ENCODE assay signal across 1 cellular context in genomic region chr13:111129465-111130110, GRCh38.
A peak's percentile ranks its signal among the peaks of the same experiment; 100 is the strongest.
TF ChIP-seq lines count a peak whose summit lies in the region.

No MANE protein-coding gene starts in this region.

TF ChIP-seq in GM12878, 131 proteins besides CTCF, POLR2A, EP300 and RAD21 (continued from another document):
- TF ChIP-seq, protein P1, sequence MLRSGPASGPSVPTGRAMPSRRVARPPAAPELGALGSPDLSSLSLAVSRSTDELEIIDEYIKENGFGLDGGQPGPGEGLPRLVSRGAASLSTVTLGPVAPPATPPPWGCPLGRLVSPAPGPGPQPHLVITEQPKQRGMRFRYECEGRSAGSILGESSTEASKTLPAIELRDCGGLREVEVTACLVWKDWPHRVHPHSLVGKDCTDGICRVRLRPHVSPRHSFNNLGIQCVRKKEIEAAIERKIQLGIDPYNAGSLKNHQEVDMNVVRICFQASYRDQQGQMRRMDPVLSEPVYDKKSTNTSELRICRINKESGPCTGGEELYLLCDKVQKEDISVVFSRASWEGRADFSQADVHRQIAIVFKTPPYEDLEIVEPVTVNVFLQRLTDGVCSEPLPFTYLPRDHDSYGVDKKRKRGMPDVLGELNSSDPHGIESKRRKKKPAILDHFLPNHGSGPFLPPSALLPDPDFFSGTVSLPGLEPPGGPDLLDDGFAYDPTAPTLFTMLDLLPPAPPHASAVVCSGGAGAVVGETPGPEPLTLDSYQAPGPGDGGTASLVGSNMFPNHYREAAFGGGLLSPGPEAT (IDR thresholded peaks at IDR 0.05; ENCODE audit: low read depth): peak; percentile 36; the same call in 1 of the 2 replicates
- 0 out of 2 replicates have a peak, but pooled peaks have one; percentile 40 for TF ChIP-seq JUND (IDR thresholded peaks at IDR 0.05; ENCODE audit: low read depth, low read length)
- TF ChIP-seq ZBED1 (IDR thresholded peaks at IDR 0.05; ENCODE audit: borderline replicate concordance): no peak
- no peak for TF ChIP-seq RELA (IDR thresholded peaks at IDR 0.05; ENCODE audit: borderline replicate concordance, partially characterized antibody)
- TF ChIP-seq ATF7 (IDR thresholded peaks at IDR 0.05; ENCODE audit: low read depth): peak; percentile 28; the same call in 1 of the 2 replicates
- TF ChIP-seq SMC3 (IDR thresholded peaks at IDR 0.05; ENCODE audit: borderline replicate concordance, low read length): no peak
- no peak for TF ChIP-seq TCF7 (IDR thresholded peaks at IDR 0.05; ENCODE audit: borderline replicate concordance)
- peak; percentile 65; the same call in 1 of the 2 replicates for TF ChIP-seq BCL11A (IDR thresholded peaks at IDR 0.05; ENCODE audit: low read depth, low read length)
- TF ChIP-seq MEF2A (IDR thresholded peaks at IDR 0.05; ENCODE audit: insufficient read depth, low read depth, low read length): 0 out of 2 replicates have a peak, but pooled peaks have one; percentile 33
- TF ChIP-seq MTA2 (IDR thresholded peaks at IDR 0.05; ENCODE audit: low read depth): peak; percentile 57
- TF ChIP-seq, protein P2, sequence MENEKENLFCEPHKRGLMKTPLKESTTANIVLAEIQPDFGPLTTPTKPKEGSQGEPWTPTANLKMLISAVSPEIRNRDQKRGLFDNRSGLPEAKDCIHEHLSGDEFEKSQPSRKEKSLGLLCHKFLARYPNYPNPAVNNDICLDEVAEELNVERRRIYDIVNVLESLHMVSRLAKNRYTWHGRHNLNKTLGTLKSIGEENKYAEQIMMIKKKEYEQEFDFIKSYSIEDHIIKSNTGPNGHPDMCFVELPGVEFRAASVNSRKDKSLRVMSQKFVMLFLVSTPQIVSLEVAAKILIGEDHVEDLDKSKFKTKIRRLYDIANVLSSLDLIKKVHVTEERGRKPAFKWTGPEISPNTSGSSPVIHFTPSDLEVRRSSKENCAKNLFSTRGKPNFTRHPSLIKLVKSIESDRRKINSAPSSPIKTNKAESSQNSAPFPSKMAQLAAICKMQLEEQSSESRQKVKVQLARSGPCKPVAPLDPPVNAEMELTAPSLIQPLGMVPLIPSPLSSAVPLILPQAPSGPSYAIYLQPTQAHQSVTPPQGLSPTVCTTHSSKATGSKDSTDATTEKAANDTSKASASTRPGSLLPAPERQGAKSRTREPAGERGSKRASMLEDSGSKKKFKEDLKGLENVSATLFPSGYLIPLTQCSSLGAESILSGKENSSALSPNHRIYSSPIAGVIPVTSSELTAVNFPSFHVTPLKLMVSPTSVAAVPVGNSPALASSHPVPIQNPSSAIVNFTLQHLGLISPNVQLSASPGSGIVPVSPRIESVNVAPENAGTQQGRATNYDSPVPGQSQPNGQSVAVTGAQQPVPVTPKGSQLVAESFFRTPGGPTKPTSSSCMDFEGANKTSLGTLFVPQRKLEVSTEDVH (IDR thresholded peaks at IDR 0.05; ENCODE audit: low read depth, partially characterized antibody): no peak
- TF ChIP-seq NFIC (IDR thresholded peaks at IDR 0.05; ENCODE audit: low read depth, low read length): peak; percentile 60; the same call in 1 of the 2 replicates
